In genomic region chr12:57836442-57837375, GRCh38 we compare ENCODE assay signal across 1 cellular context.
TF ChIP-seq lines count a peak whose summit lies in the region.

No MANE protein-coding gene starts in this region.

TF ChIP-seq in SK-N-SH, 30 proteins besides CTCF, POLR2A, EP300 and RAD21 (continued from another document):
- TF ChIP-seq CHD2 (IDR thresholded peaks at IDR 0.05; ENCODE audit: low read length, partially characterized antibody) (no peak), GATA2 (CRISPR knock-in tag; IDR thresholded peaks at IDR 0.05) (no peak), TCF12 (IDR thresholded peaks at IDR 0.05) (peak; percentile 63)
- TF ChIP-seq, protein P1, sequence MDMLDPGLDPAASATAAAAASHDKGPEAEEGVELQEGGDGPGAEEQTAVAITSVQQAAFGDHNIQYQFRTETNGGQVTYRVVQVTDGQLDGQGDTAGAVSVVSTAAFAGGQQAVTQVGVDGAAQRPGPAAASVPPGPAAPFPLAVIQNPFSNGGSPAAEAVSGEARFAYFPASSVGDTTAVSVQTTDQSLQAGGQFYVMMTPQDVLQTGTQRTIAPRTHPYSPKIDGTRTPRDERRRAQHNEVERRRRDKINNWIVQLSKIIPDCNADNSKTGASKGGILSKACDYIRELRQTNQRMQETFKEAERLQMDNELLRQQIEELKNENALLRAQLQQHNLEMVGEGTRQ (IDR thresholded peaks at IDR 0.05; ENCODE audit: borderline replicate concordance, low read depth, low read length): no peak
